Comparison of ENCODE assay signal across 8 cellular contexts in the genomic region with DNA sequence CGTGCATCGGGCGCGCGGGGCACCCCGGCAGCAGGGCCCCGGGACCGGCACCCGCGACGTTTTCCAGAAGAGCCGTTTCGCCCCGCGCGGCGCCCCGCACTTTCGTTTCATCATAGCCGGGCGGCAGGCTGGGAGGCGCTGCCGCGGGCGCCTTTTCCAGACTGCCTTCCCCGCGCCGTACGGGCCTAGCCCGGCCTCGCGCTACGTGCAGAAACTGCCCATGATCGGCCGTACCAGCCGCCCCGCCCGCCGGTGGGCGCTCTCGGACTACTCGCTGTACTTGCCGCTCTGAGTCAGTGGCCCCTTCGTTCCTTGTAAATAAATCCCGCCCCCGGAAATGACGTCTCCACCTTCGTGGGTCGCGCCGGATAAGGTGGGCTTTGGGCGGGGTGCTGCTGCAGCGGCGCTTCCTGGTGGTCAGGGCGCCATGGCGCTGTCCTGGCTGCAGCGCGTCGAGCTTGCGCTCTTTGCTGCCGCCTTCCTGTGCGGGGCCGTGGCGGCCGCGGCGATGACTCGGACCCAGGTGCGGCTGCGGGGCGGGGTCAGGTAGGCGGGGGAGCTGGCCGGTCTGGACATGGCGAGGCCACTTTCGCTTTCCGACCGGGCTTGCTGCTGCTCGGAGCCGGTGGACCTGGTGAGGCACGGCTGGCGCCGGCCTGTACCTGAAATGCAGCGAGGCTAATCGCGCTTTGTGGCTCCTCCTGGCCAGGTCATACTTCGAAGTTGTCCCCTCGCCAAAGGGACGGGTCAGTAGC. TPM values are rescaled to one million over a fixed set of nuclear protein-coding genes. Genes with fewer than 3 reads are reported as not detected.
DNase-seq lines count a peak whose midpoint lies in the region; TF ChIP-seq lines count a peak whose summit lies in the region.

A gene with protein sequence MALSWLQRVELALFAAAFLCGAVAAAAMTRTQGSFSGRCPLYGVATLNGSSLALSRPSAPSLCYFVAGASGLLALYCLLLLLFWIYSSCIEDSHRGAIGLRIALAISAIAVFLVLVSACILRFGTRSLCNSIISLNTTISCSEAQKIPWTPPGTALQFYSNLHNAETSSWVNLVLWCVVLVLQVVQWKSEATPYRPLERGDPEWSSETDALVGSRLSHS (plus strand): TSS at position 398 of the 755 bp plus-strand sequence. CDS start 30 bp downstream, at position 428.

- peak within 1 kb of the TSS; percentile 91 for H3K27ac ChIP-seq in stomach smooth muscle (ENCODE audit: low read length)

- H3K4me3 Mint-ChIP-seq in neural crest cell, result peak within 1 kb of the TSS; percentile 97

- H3K79me2 ChIP-seq in Loucy (ENCODE audit: insufficient read depth, low read length), result peaks cover 46% of the 10 kb centered on the region

- 0 out of 2 replicates have a peak, but pooled peaks cover under 1% of the 10 kb centered on the region for H3F3A ChIP-seq in Loucy (ENCODE audit: low read depth)

- peak within 1 kb of the TSS; percentile 96 for H3K27ac Mint-ChIP-seq in neural crest cell (ENCODE audit: unreplicated experiment)

- H3K9me3 Mint-ChIP-seq in neural crest cell, result no peaks in the 10 kb centered on the region

- peak; percentile 99 for TF ChIP-seq POLR2A in Raji (IDR thresholded peaks at IDR 0.05; ENCODE audit: insufficient read depth, low read depth, low read length)

- H3K4me1 ChIP-seq in Loucy (ENCODE audit: insufficient read depth, low read length, poor library complexity, severe bottlenecking), result peaks cover 29% of the 10 kb centered on the region
- peaks cover 40% of the 10 kb centered on the region for H3K4me1 ChIP-seq in stomach smooth muscle (ENCODE audit: control insufficient read depth, insufficient read depth, low read length)

- H3K9ac ChIP-seq in Loucy (ENCODE audit: low read depth, low read length, poor library complexity, severe bottlenecking) (peak within 1 kb of the TSS; percentile 98), stomach smooth muscle (ENCODE audit: low read length in 2 of 2) (peak within 1 kb of the TSS; percentile 89 to 91)

- H3K9me2 ChIP-seq in Loucy (replicated peaks; ENCODE audit: low read depth, low read length), result no peaks in the 10 kb centered on the region

- TF ChIP-seq CTCF in Loucy (conservative IDR thresholded peaks at IDR 0.05; ENCODE audit: low read length) (peak; percentile 39; the same call in 1 of the 2 replicates), neural crest cell (conservative IDR thresholded peaks at IDR 0.05) (peak; percentile 23)

- H3K9me3 ChIP-seq in Loucy (ENCODE audit: insufficient read depth, low read depth, low read length), result no peaks in the 10 kb centered on the region
- no peaks in the 10 kb centered on the region for H3K9me3 ChIP-seq in stomach smooth muscle (ENCODE audit: control insufficient read depth in 2 of 2, low read length in 2 of 2)

- H3K4me3 ChIP-seq in Loucy (ENCODE audit: low read length, poor library complexity, severe bottlenecking), result peak within 1 kb of the TSS; percentile 97
- peak within 1 kb of the TSS; percentile 99 to 100 for H3K4me3 ChIP-seq in stomach smooth muscle (ENCODE audit: low read length in 2 of 2)

- no peaks in the 10 kb centered on the region for H3K27me3 Mint-ChIP-seq in neural crest cell (ENCODE audit: low read depth)

- H2AFZ ChIP-seq in Loucy (ENCODE audit: low read length), result peak within 1 kb of the TSS; percentile 62

- H3K36me3 Mint-ChIP-seq in neural crest cell (ENCODE audit: low read depth), result peaks cover 18% of the 10 kb centered on the region

- peaks cover 47% of the 10 kb centered on the region for H3K4me1 Mint-ChIP-seq in neural crest cell

- H3K36me3 ChIP-seq in Loucy (ENCODE audit: insufficient read depth, low read length), result peaks cover 6% of the 10 kb centered on the region; the same call in 1 of the 2 replicates
- peaks cover 21% of the 10 kb centered on the region in 2 donors for H3K36me3 ChIP-seq in stomach smooth muscle (ENCODE audit: control insufficient read depth in 2 of 2, insufficient read depth in 2 of 2, low read length in 2 of 2)

- H3K4me2 ChIP-seq in Loucy (ENCODE audit: low read depth, low read length, poor library complexity, severe bottlenecking), result peak within 1 kb of the TSS; percentile 88

- H3K27me3 ChIP-seq in Loucy (ENCODE audit: insufficient read depth, low read length, poor library complexity, severe bottlenecking) (no peaks in the 10 kb centered on the region), stomach smooth muscle (ENCODE audit: control insufficient read depth in 1 of 2, insufficient read depth in 2 of 2, low read length in 2 of 2) (no peaks in the 10 kb centered on the region)

- DNase-seq in ELR (ENCODE audit: low read depth) (peak; percentile 100), H4 (ENCODE audit: low spot score) (peak; percentile 97), fibroblast of the conjunctiva (ENCODE audit: low read depth) (peak; percentile 96), neural crest cell (ENCODE audit: low read depth, low spot score) (peak; percentile 94)
- DNase-seq in activated effector memory CD4-positive, alpha-beta T cell treated with Interleukin-2 at 50 U/mL for 16 hours, result peak; percentile 92

- peaks cover 21% of the 10 kb centered on the region for H4K20me1 ChIP-seq in Loucy (ENCODE audit: insufficient read depth, low read length, poor library complexity, severe bottlenecking)

RNA-seq across cellular contexts. Expression of the gene that starts here (rescaled TPM):
- total RNA-seq in H4 (2014; rRNA removed; shearing (Covaris generic)), result 77.5 and 85.5 TPM in 2 replicates
- 20.0 and 21.4 TPM in 2 replicates for total RNA-seq in neural crest cell

Comparison
In these comparisons a context has a peak if more than half of its experiments do, and no peak if none do; other contexts are left out.
1. Peak in every context shown above with its lines: DNase-seq, H3K4me3 ChIP-seq and H3K27ac ChIP-seq.